ENCODE assay signal across 8 cellular contexts in the genomic region with DNA sequence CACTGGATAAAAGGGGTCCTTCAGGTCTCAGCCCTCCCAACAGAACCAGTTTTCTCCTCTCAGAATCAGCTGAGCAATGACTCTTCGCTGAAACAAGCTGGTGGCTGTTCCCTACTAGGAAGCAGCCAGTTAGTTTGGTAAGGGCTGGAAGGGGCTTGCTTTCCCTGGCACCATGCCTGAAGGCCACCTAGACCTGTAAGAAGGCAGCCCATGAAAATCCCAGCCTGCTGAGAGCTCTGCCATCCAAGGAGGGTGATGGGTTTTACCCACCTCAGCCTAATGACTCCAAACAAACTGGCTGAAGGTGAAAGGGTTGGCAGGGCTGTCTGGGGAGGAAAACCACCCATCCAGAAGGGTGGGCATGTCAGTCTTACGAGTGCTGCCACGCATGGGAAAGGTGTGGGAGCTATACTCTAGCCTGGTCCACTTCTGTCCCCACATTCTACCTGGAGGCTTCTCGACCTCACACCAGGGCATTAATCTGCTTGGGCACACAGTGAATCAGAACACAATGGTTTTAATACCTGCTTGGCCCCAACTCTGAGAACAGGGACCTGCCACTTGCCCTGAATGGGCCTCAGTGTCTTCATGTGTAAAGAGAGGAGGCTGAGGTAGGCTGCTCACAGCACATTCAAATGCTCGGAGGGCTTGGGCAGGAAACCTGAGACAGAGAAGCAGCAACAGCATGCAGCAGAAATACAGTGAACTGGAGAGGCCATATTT. TPM values are rescaled to one million over a fixed set of nuclear protein-coding genes. Genes with fewer than 3 reads are reported as not detected.
DNase-seq lines count a peak whose midpoint lies in the region; ATAC-seq and TF ChIP-seq lines count a peak whose summit lies in the region.

No MANE protein-coding gene starts in this region.

- no peak for TF ChIP-seq CTCF in AG04450 (IDR thresholded peaks at IDR 0.05; ENCODE audit: low read depth, low read length)
- TF ChIP-seq CTCF in Peyer's patch (IDR thresholded peaks at IDR 0.05): no peak
- TF ChIP-seq CTCF in esophagus squamous epithelium (IDR thresholded peaks at IDR 0.05): no peak
- no peak for TF ChIP-seq CTCF in gastrocnemius medialis (IDR thresholded peaks at IDR 0.05 in 4 of 5, conservative IDR thresholded peaks at IDR 0.05 in 1 of 5)
- TF ChIP-seq CTCF in right lobe of liver (IDR thresholded peaks at IDR 0.05): no peak

- H3K9me3 ChIP-seq in AG04450 (ENCODE audit: control insufficient read depth, insufficient read depth, low read length): no peaks in the 10 kb centered on the region; the same call in 1 of the 2 replicates
- no peaks in the 10 kb centered on the region for H3K9me3 ChIP-seq in Peyer's patch
- no peaks in the 10 kb centered on the region for H3K9me3 ChIP-seq in esophagus squamous epithelium
- H3K9me3 ChIP-seq in gastrocnemius medialis: no peaks in the 10 kb centered on the region
- no peaks in the 10 kb centered on the region for H3K9me3 ChIP-seq in right lobe of liver

- 58 to 77% methylated on average over 3 to 5 of the region's 5 CpGs for WGBS in esophagus squamous epithelium, 2 donors
- WGBS in right lobe of liver (ENCODE audit: insufficient coverage, low coverage, low lambda C conversion rate, missing lambda C conversion rate): 56% methylated on average over 2 of the region's 5 CpGs

- in situ Hi-C loops in gastrocnemius medialis (cut with MboI; ENCODE audit: low sequenced_read_pairs in 4 of 4): loop anchor here in 1 of 4 donors (25.0 kb wide), 1 partner anchor 1118 kb away; a partner anchor contains a TSS

- H3K27me3 ChIP-seq in AG04450 (ENCODE audit: control insufficient read depth, insufficient read depth, low read length) (no peaks in the 10 kb centered on the region), Peyer's patch (no peaks in the 10 kb centered on the region), esophagus squamous epithelium (no peaks in the 10 kb centered on the region), gastrocnemius medialis (no peaks in the 10 kb centered on the region), right lobe of liver (no peaks in the 10 kb centered on the region)

- CTCF ChIA-PET in AG04450 (lab: Charles Lee): interaction anchor here (1.0 to 3.0 kb wide), 5 partner anchors 8 to 158 kb away, joined by 3 to 27 read pairs (median 15); no protein-coding TSS in a partner anchor

- intact Hi-C loops in esophagus squamous epithelium (cut with DNase I) (no loop called here), gastrocnemius medialis (cut with DNase I; ENCODE audit: low total_unique reads) (loop anchor here (10.0 kb wide), 1 partner anchor 430 kb away; no protein-coding TSS in a partner anchor), right lobe of liver (cut with DNase I) (no loop called here)

- H3K4me3 ChIP-seq in AG04450 (ENCODE audit: low read depth, low read length) (no peak overlapping the region), Peyer's patch (no peak overlapping the region), esophagus squamous epithelium (no peak overlapping the region), gastrocnemius medialis (peak overlapping the region in 2 of 4 donors; percentile 13 to 22), right lobe of liver (no peak overlapping the region)

- H3K36me3 ChIP-seq in Peyer's patch: peaks cover 0 to 82% (median 0%) of the 10 kb centered on the region in 3 donors
- H3K36me3 ChIP-seq in esophagus squamous epithelium: peaks cover 28 to 100% (median 32%) of the 10 kb centered on the region in 3 donors
- H3K36me3 ChIP-seq in gastrocnemius medialis: peaks cover 8 to 85% of the 10 kb centered on the region in 2 donors
- peaks cover 0 to 82% (median 44%) of the 10 kb centered on the region in 4 donors for H3K36me3 ChIP-seq in right lobe of liver

- H3K27ac ChIP-seq in AG04450 (ENCODE audit: low read depth, low read length): peak overlapping the region; percentile 11
- peak overlapping the region in 3 of 4 donors; percentile 7 to 57 (median 13) for H3K27ac ChIP-seq in Peyer's patch
- peak overlapping the region; percentile 86 to 90 (median 88) for H3K27ac ChIP-seq in esophagus squamous epithelium
- H3K27ac ChIP-seq in gastrocnemius medialis: peak overlapping the region; percentile 96 to 100 (median 99)
- no peak overlapping the region for H3K27ac ChIP-seq in right lobe of liver

- ATAC-seq in gastrocnemius medialis (no peak), HG03159 (IDR thresholded peaks at IDR 0.05; ENCODE audit: unreplicated experiment) (no peak), right lobe of liver (no peak)

- TF ChIP-seq POLR2A in Peyer's patch (IDR thresholded peaks at IDR 0.05) (no peak), esophagus squamous epithelium (IDR thresholded peaks at IDR 0.05) (no peak), gastrocnemius medialis (IDR thresholded peaks at IDR 0.05) (no peak), right lobe of liver (IDR thresholded peaks at IDR 0.05) (no peak)

- H3K4me1 ChIP-seq in Peyer's patch: peaks cover 0 to 34% (median 18%) of the 10 kb centered on the region in 4 donors
- peaks cover 53 to 74% (median 61%) of the 10 kb centered on the region in 3 donors for H3K4me1 ChIP-seq in esophagus squamous epithelium
- peaks cover 62 to 63% of the 10 kb centered on the region in 2 donors for H3K4me1 ChIP-seq in gastrocnemius medialis
- peaks cover 0 to 45% (median 13%) of the 10 kb centered on the region in 4 donors for H3K4me1 ChIP-seq in right lobe of liver

- POLR2A ChIA-PET in AG04450 (lab: Yijun Ruan, JAX): interaction anchor here (1.3 to 1.9 kb wide), 2 partner anchors 14 to 19 kb away, joined by 4 read pairs; no protein-coding TSS in a partner anchor

- DNase-seq in AG04450 (ENCODE audit: low read depth, low spot score) (no peak), Peyer's patch (no peak), esophagus squamous epithelium (lab: John Stamatoyannopoulos, UW) (no peak), gastrocnemius medialis (peak; percentile 2 to 27), KG1 (lab: John Stamatoyannopoulos, UW) (no peak), right lobe of liver (no peak), HCEC 1CT (no peak)

RNA-seq across cellular contexts. Expression of a gene that starts 53.1 kb away (rescaled TPM):
- 112 and 148 TPM in 2 replicates for polyA plus RNA-seq in AG04450 (2011; rRNA removed)
- 25.4 and 60.6 TPM in 2 replicates for polyA minus RNA-seq in AG04450 (2011; rRNA and poly(A)+ RNA removed)
- total RNA-seq in Peyer's patch: 100 to 1,000 TPM; 102 to 204 (median 176) TPM
- total RNA-seq in esophagus squamous epithelium: 100 to 1,000 TPM; 131 to 191 (median 157) TPM
- total RNA-seq in gastrocnemius medialis: 100 to 1,000 TPM in 2 of 4 donors, 10 to 100 TPM in 2; 42.1 to 101 (median 80.2) TPM
- total RNA-seq in right lobe of liver: 100 to 1,000 TPM in 5 of 6 experiments, 10 to 100 TPM in 1; 99.3 to 133 (median 114) TPM

Comparison
In these comparisons a context has a peak if more than half of its experiments do, and no peak if none do; other contexts are left out.
1. DNase-seq: peak in gastrocnemius medialis (2 of 2); none in AG04450 (single experiment), Peyer's patch (0 of 3), esophagus squamous epithelium (single experiment), KG1 (single experiment), right lobe of liver (0 of 3) and HCEC 1CT (single experiment).
2. H3K27ac ChIP-seq: peak in AG04450 (single experiment), Peyer's patch (3 of 4), esophagus squamous epithelium (4 of 4) and gastrocnemius medialis (4 of 4); none in right lobe of liver (0 of 3).